In the genomic region with DNA sequence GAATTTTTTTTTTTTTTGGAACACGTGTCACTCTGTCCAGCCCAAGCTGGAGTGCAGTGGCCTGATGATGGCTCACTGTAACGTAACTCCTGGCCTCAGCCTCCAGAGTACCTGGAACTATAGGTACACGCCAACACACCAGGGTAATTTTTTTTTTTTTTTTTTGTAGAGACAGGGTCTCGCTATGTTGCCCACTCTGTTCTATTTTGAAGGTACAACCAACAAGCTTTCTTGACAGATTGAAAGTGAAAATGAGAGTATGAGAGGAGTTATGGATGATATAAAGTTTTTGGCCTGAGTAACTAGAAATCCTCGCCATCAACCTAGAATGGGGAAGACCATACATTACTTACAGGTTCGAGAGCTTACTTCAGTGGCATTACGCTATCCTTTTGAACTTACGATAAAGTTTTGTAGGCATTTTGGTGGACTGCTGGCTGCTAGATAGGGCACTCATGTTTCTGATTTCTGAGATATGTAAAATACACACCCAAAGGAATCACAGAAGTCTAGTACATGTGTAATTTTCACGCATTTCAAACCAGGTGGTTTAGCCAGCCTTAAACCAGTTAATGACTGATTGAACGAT, we compare ENCODE assay signal across 8 cellular contexts. TPM values are rescaled to one million over a fixed set of nuclear protein-coding genes. Genes with fewer than 3 reads are reported as not detected.
DNase-seq lines count a peak whose midpoint lies in the region; ATAC-seq and TF ChIP-seq lines count a peak whose summit lies in the region.

No MANE protein-coding gene starts in this region.

- no peaks in the 10 kb centered on the region for H3K9me3 ChIP-seq in stomach

- DNase-seq in GM06990 (ENCODE audit: extremely low read depth, insufficient read length): peak; percentile 47
- no peak for DNase-seq in activated naive CD8-positive, alpha-beta T cell treated with anti-CD3 and anti-CD28 coated beads, Interleukin-2, amount 50 U/mL, for 24 hours
- no peak for DNase-seq in stomach
- DNase-seq in DMS153 (lab: John Stamatoyannopoulos, UW): no peak
- no peak for DNase-seq in ecto neural progenitor cell (ENCODE audit: low spot score)

- peak; percentile 11 for ATAC-seq in GM21381 (IDR thresholded peaks at IDR 0.05; ENCODE audit: unreplicated experiment)
- ATAC-seq in activated naive CD8-positive, alpha-beta T cell treated with anti-CD3 and anti-CD28 coated beads, Interleukin-2, amount 50 U/mL, for 24 hours: peak; percentile 12

- 8 to 19% (median 14%) methylated on average over 10 of the region's 10 CpGs for WGBS in stomach, 5 donors

- H3K4me1 ChIP-seq in stomach: peaks cover 0 to 37% (median 16%) of the 10 kb centered on the region in 4 donors

- peaks cover 3% of the 10 kb centered on the region for H3K36me3 Mint-ChIP-seq in IgD-negative memory B cell
- peaks cover 26% of the 10 kb centered on the region for H3K36me3 Mint-ChIP-seq in activated naive CD8-positive, alpha-beta T cell treated with anti-CD3 and anti-CD28 coated beads, Interleukin-2, amount 50 U/mL, for 24 hours (ENCODE audit: low read depth)

- no peak for TF ChIP-seq POLR2A in stomach (IDR thresholded peaks at IDR 0.05)

- H3K4me1 Mint-ChIP-seq in IgD-negative memory B cell: peaks cover 29 to 42% (median 31%) of the 10 kb centered on the region in 3 donors
- H3K4me1 Mint-ChIP-seq in activated naive CD8-positive, alpha-beta T cell treated with anti-CD3 and anti-CD28 coated beads, Interleukin-2, amount 50 U/mL, for 24 hours: peaks cover 57% of the 10 kb centered on the region

- H3K4me3 ChIP-seq in GM06990 (replicated peaks; ENCODE audit: low read depth, low read length): peak overlapping the region; percentile 78
- H3K4me3 ChIP-seq in stomach: peak overlapping the region; percentile 76 to 98 (median 88)

- no peaks in the 10 kb centered on the region; the same call in 1 of the 2 replicates for H3K36me3 ChIP-seq in GM06990 (ENCODE audit: control insufficient read depth, insufficient read depth, low read length)
- H3K36me3 ChIP-seq in stomach: no peaks in the 10 kb centered on the region

- H3K27ac ChIP-seq in layer of hippocampus (ENCODE audit: low read depth, low read length) (peak overlapping the region; percentile 38), stomach (peak overlapping the region in 4 of 5 donors; percentile 94 to 96 (median 96))

- no peaks in the 10 kb centered on the region for H3K9me3 Mint-ChIP-seq in IgD-negative memory B cell
- H3K9me3 Mint-ChIP-seq in activated naive CD8-positive, alpha-beta T cell treated with anti-CD3 and anti-CD28 coated beads, Interleukin-2, amount 50 U/mL, for 24 hours: no peaks in the 10 kb centered on the region

- TF ChIP-seq CTCF in GM06990 (IDR thresholded peaks at IDR 0.05; ENCODE audit: insufficient read depth, low read length, poor library complexity, severe bottlenecking) (no peak), stomach (IDR thresholded peaks at IDR 0.05) (no peak)

- H3K27ac Mint-ChIP-seq in IgD-negative memory B cell: peak overlapping the region; percentile 94 to 96 (median 94)
- H3K27ac Mint-ChIP-seq in activated naive CD8-positive, alpha-beta T cell treated with anti-CD3 and anti-CD28 coated beads, Interleukin-2, amount 50 U/mL, for 24 hours: peak overlapping the region; percentile 96

- intact Hi-C loops in stomach (cut with DNase I; ENCODE audit: low total_unique reads): no loop called here

- H3K27me3 Mint-ChIP-seq in IgD-negative memory B cell: no peaks in the 10 kb centered on the region
- H3K27me3 Mint-ChIP-seq in activated naive CD8-positive, alpha-beta T cell treated with anti-CD3 and anti-CD28 coated beads, Interleukin-2, amount 50 U/mL, for 24 hours: no peaks in the 10 kb centered on the region

- TF ChIP-seq EP300 in stomach (IDR thresholded peaks at IDR 0.05): no peak

- H3K27me3 ChIP-seq in GM06990 (replicated peaks; ENCODE audit: control insufficient read depth, insufficient read depth, low read length) (no peaks in the 10 kb centered on the region), layer of hippocampus (ENCODE audit: control insufficient read depth, insufficient read depth, low read length) (no peaks in the 10 kb centered on the region), stomach (no peaks in the 10 kb centered on the region)

- peak overlapping the region; percentile 90 to 93 (median 92) for H3K4me3 Mint-ChIP-seq in IgD-negative memory B cell
- H3K4me3 Mint-ChIP-seq in activated naive CD8-positive, alpha-beta T cell treated with anti-CD3 and anti-CD28 coated beads, Interleukin-2, amount 50 U/mL, for 24 hours: peak overlapping the region; percentile 86

RNA-seq across cellular contexts. Expression of gene CDC42SE2, which starts 0.8 kb away (rescaled TPM):
- polyA plus RNA-seq in IgD-negative memory B cell: 248 TPM
- 10 to 100 TPM; 11.0 to 87.9 (median 23.7) TPM for total RNA-seq in stomach
- 10 to 100 TPM; 13.3 to 35.0 (median 17.6) TPM for polyA plus RNA-seq in stomach
